In the genomic region with DNA sequence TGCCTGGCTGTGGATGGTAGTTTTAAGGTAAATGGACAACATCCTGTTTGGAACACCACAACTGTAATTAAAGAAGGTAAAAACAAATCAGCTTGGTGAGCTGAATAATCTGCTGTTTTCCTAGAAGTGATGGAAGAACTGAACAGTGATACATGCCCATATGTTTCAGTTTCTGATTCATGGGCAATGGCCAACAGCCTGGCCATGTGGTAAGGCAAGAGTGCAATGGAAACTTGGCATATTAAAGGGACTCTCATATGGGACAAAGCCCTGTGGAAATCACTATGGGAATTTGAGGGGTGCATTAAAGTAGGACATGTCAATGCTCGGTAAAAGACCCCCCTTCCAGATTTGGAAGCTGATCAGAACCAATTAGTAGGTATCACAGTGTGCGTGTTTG, we compare ENCODE assay signal across 20 cellular contexts. TPM values are rescaled to one million over a fixed set of nuclear protein-coding genes. Genes with fewer than 3 reads are reported as not detected.
A peak's percentile ranks its signal among the peaks of the same experiment; 100 is the strongest.
DNase-seq lines count a peak whose midpoint lies in the region; ATAC-seq and TF ChIP-seq lines count a peak whose summit lies in the region.
"Had no signal": no experiment of that assay in that cellular context is flagged by ENCODE, and none has a peak within 500 bp of the region (broad histone marks: within the 10 kb centered on the region; RNA-seq: fewer than 3 reads in every experiment).

No MANE protein-coding gene starts in this region.

- no peak overlapping the region for H3K4ac ChIP-seq in mesendoderm (ENCODE audit: low read depth, low read length)

- H3K9me3 ChIP-seq in CD8-positive, alpha-beta T cell (ENCODE audit: low read length) = peaks cover 7% of the 10 kb centered on the region

- no peaks in the 10 kb centered on the region for H3K27me3 ChIP-seq in CD8-positive, alpha-beta T cell (ENCODE audit: insufficient read depth, low read length)
- no peaks in the 10 kb centered on the region for H3K27me3 ChIP-seq in mesendoderm (ENCODE audit: insufficient read depth, low read length, poor library complexity)
- H3K27me3 ChIP-seq: BLaER1 treated with 17β-estradiol and CSF1 and Interleukin-3, amounts not matched to agents 10 nM and 100 nM had no signal

- no peak overlapping the region for H3K23ac ChIP-seq in mesendoderm (ENCODE audit: low read length)

- no peak overlapping the region for H3K18ac ChIP-seq in mesendoderm (ENCODE audit: low read length)

- no CpG with 5 or more reads among the region's 2 CpGs for WGBS in mesendoderm (ENCODE audit: extremely low coverage, insufficient coverage, low lambda C conversion rate)

- no peaks in the 10 kb centered on the region for H3K27me3 Mint-ChIP-seq in activated CD4-positive, alpha-beta T cell treated with anti-CD3 and anti-CD28 coated beads, Interleukin-2, amount 10 ng/mL, durations not matched to agents 24 days and 14 days
- no peaks in the 10 kb centered on the region for H3K27me3 Mint-ChIP-seq in CD8-positive, alpha-beta T cell (ENCODE audit: low read depth)
- no peaks in the 10 kb centered on the region for H3K27me3 Mint-ChIP-seq in activated naive CD8-positive, alpha-beta T cell
- no peaks in the 10 kb centered on the region for H3K27me3 Mint-ChIP-seq in natural killer cell treated with Interleukin-12 subunit alpha and Interleukin-12 subunit beta and Interleukin-15 and Interleukin-18, amount 100 ng/mL, for 72 hours

- no peak overlapping the region for H3K56ac ChIP-seq in mesendoderm (ENCODE audit: low read length)

- no peaks in the 10 kb centered on the region for H3K79me1 ChIP-seq in mesendoderm (ENCODE audit: low read length)

- H2BK5ac ChIP-seq in mesendoderm (ENCODE audit: low read length) = no peak overlapping the region

- peaks cover 75% of the 10 kb centered on the region for H3K36me3 Mint-ChIP-seq in activated CD4-positive, alpha-beta T cell treated with anti-CD3 and anti-CD28 coated beads, Interleukin-2, amount 10 ng/mL, durations not matched to agents 24 days and 14 days (ENCODE audit: low read depth)
- peaks cover 91% of the 10 kb centered on the region for H3K36me3 Mint-ChIP-seq in CD8-positive, alpha-beta T cell
- peaks cover 52% of the 10 kb centered on the region for H3K36me3 Mint-ChIP-seq in activated naive CD8-positive, alpha-beta T cell
- peaks cover 55% of the 10 kb centered on the region for H3K36me3 Mint-ChIP-seq in natural killer cell treated with Interleukin-12 subunit alpha and Interleukin-12 subunit beta and Interleukin-15 and Interleukin-18, amount 100 ng/mL, for 72 hours

- H3K9me3 Mint-ChIP-seq in activated CD4-positive, alpha-beta T cell treated with anti-CD3 and anti-CD28 coated beads, Interleukin-2, amount 10 ng/mL, durations not matched to agents 24 days and 14 days = peaks cover 15% of the 10 kb centered on the region
- peaks cover 14% of the 10 kb centered on the region for H3K9me3 Mint-ChIP-seq in CD8-positive, alpha-beta T cell
- peaks cover 12% of the 10 kb centered on the region for H3K9me3 Mint-ChIP-seq in activated naive CD8-positive, alpha-beta T cell (ENCODE audit: low read depth)
- peaks cover 15% of the 10 kb centered on the region for H3K9me3 Mint-ChIP-seq in natural killer cell treated with Interleukin-12 subunit alpha and Interleukin-12 subunit beta and Interleukin-15 and Interleukin-18, amount 100 ng/mL, for 72 hours

- H3K4me1 Mint-ChIP-seq in activated CD4-positive, alpha-beta T cell treated with anti-CD3 and anti-CD28 coated beads, Interleukin-2, amount 10 ng/mL, durations not matched to agents 24 days and 14 days = peaks cover 10% of the 10 kb centered on the region
- H3K4me1 Mint-ChIP-seq in CD8-positive, alpha-beta T cell (ENCODE audit: low read depth) = peaks cover 23% of the 10 kb centered on the region
- H3K4me1 Mint-ChIP-seq in activated naive CD8-positive, alpha-beta T cell (ENCODE audit: low read depth) = peaks cover 39% of the 10 kb centered on the region
- peaks cover 38 to 43% of the 10 kb centered on the region in 2 donors for H3K4me1 Mint-ChIP-seq in natural killer cell treated with Interleukin-12 subunit alpha and Interleukin-12 subunit beta and Interleukin-15 and Interleukin-18, amount 100 ng/mL, for 72 hours (ENCODE audit: low read depth in 2 of 2)

- peaks cover 60% of the 10 kb centered on the region for H3K36me3 ChIP-seq in CD8-positive, alpha-beta T cell (ENCODE audit: insufficient read depth, low read length)
- H3K36me3 ChIP-seq in mesendoderm (ENCODE audit: control insufficient read depth, insufficient read depth, low read length) = no peaks in the 10 kb centered on the region
- H3K36me3 ChIP-seq: BLaER1 treated with 17β-estradiol and CSF1 and Interleukin-3, amounts not matched to agents 10 nM and 100 nM had no signal

- ATAC-seq in CD8-positive, alpha-beta T cell = no peak
- no peak for ATAC-seq in natural killer cell treated with Interleukin-12 subunit alpha and Interleukin-12 subunit beta and Interleukin-15 and Interleukin-18, amount 100 ng/mL, for 72 hours

- H3K27ac Mint-ChIP-seq in activated CD4-positive, alpha-beta T cell treated with anti-CD3 and anti-CD28 coated beads, Interleukin-2, amount 10 ng/mL, durations not matched to agents 24 days and 14 days = no peak overlapping the region
- peak overlapping the region; percentile 45 for H3K27ac Mint-ChIP-seq in CD8-positive, alpha-beta T cell
- peak overlapping the region; percentile 78 for H3K27ac Mint-ChIP-seq in activated naive CD8-positive, alpha-beta T cell
- peak overlapping the region; percentile 62 to 67 for H3K27ac Mint-ChIP-seq in natural killer cell treated with Interleukin-12 subunit alpha and Interleukin-12 subunit beta and Interleukin-15 and Interleukin-18, amount 100 ng/mL, for 72 hours

- H4K5ac ChIP-seq in mesendoderm (ENCODE audit: low read length) = no peak overlapping the region

- CTCF ChIA-PET in CD8-positive, alpha-beta T cell (lab: Charles Lee) = no interaction called here

- no peak overlapping the region for H2BK15ac ChIP-seq in mesendoderm (replicated peaks; ENCODE audit: low read depth)

- no peak overlapping the region for H2AK5ac ChIP-seq in mesendoderm (ENCODE audit: low read length)

- H2BK120ac ChIP-seq in mesendoderm (ENCODE audit: low read depth, low read length) = no peak overlapping the region

- POLR2A ChIA-PET in CD8-positive, alpha-beta T cell (lab: Charles Lee) = no interaction called here

- intact Hi-C loops in activated CD4-positive, alpha-beta T cell treated with anti-CD3 and anti-CD28 coated beads, Interleukin-2, amount 10 ng/mL, durations not matched to agents 24 days and 14 days (cut with micrococcal nuclease) = no loop called here
- intact Hi-C loops in CD8-positive, alpha-beta T cell (cut with DNase I, micrococcal nuclease) = no loop called here

- no peak for TF ChIP-seq CTCF in CD8-positive, alpha-beta T cell (IDR thresholded peaks at IDR 0.05)

- H4K8ac ChIP-seq in mesendoderm (ENCODE audit: low read depth, low read length) = no peak overlapping the region

- H3K4me3 Mint-ChIP-seq in activated CD4-positive, alpha-beta T cell treated with anti-CD3 and anti-CD28 coated beads, Interleukin-2, amount 10 ng/mL, durations not matched to agents 24 days and 14 days = no peak overlapping the region
- no peak overlapping the region for H3K4me3 Mint-ChIP-seq in CD8-positive, alpha-beta T cell
- no peak overlapping the region for H3K4me3 Mint-ChIP-seq in activated naive CD8-positive, alpha-beta T cell
- H3K4me3 Mint-ChIP-seq in natural killer cell treated with Interleukin-12 subunit alpha and Interleukin-12 subunit beta and Interleukin-15 and Interleukin-18, amount 100 ng/mL, for 72 hours = no peak overlapping the region

- H3K79me2 ChIP-seq in mesendoderm (ENCODE audit: control insufficient read depth, insufficient read depth, low read length) = no peaks in the 10 kb centered on the region

- H3K27ac ChIP-seq in CD8-positive, alpha-beta T cell (ENCODE audit: low read depth, low read length) = no peak overlapping the region
- H3K27ac ChIP-seq in mesendoderm (ENCODE audit: low read depth, low read length) = no peak overlapping the region
- H3K27ac ChIP-seq: BLaER1 treated with 17β-estradiol and CSF1 and Interleukin-3, amounts not matched to agents 10 nM and 100 nM; PC-9 had no signal

- no peak overlapping the region for H3K9ac ChIP-seq in mesendoderm (ENCODE audit: low read length)
- H3K9ac ChIP-seq: BLaER1 treated with 17β-estradiol and CSF1 and Interleukin-3, amounts not matched to agents 10 nM and 100 nM had no signal

- peaks cover 8% of the 10 kb centered on the region for H3K4me1 ChIP-seq in CD8-positive, alpha-beta T cell (ENCODE audit: insufficient read depth, low read length)
- H3K4me1 ChIP-seq in mesendoderm (ENCODE audit: control insufficient read depth, low read depth, low read length) = no peaks in the 10 kb centered on the region

- peak; percentile 50 for DNase-seq in activated CD4-positive, alpha-beta T cell treated with anti-CD3 and anti-CD28 coated beads, Interleukin-2, amount 10 ng/mL, durations not matched to agents 24 days and 14 days
- DNase-seq in activated CD4-positive, alpha-beta T cell treated with anti-CD3 and anti-CD28 coated beads for 1 hour = no peak
- DNase-seq in CD8-positive, alpha-beta T cell = no peak
- no peak for DNase-seq in natural killer cell treated with Interleukin-12 subunit alpha and Interleukin-12 subunit beta and Interleukin-15 and Interleukin-18, amount 100 ng/mL, for 72 hours (ENCODE audit: low spot score)
- DNase-seq in DMS153 treated with DMSO at 0.1 percent for 48 hours (lab: John Stamatoyannopoulos, UW; ENCODE audit: unreplicated experiment) = no peak
- no peak for DNase-seq in mesendoderm
- no peak for DNase-seq in NCI-H345 (lab: John Stamatoyannopoulos, UW)
- DNase-seq: 8988T, Caco-2, DMS79 treated with DMSO at 0.1 percent for 48 hours, HCEC 1CT, MM.1S, NCI-H1105, NCI-H1694 treated with DMSO at 0.1 percent for 48 hours, NCI-H2171, NCI-H774, PC-9 had no signal

- no peak overlapping the region for H3K4me3 ChIP-seq in CD8-positive, alpha-beta T cell (ENCODE audit: low read depth, low read length)
- H3K4me3 ChIP-seq in mesendoderm (ENCODE audit: low read length) = no peak overlapping the region
- H3K4me3 ChIP-seq: BLaER1 treated with 17β-estradiol and CSF1 and Interleukin-3, amounts not matched to agents 10 nM and 100 nM; PC-9 had no signal

- no peak overlapping the region for H3K4me2 ChIP-seq in mesendoderm (ENCODE audit: low read length)
- H3K4me2 ChIP-seq: BLaER1 treated with 17β-estradiol and CSF1 and Interleukin-3, amounts not matched to agents 10 nM and 100 nM; PC-9 had no signal

RNA-seq across cellular contexts. Expression of a gene that starts 37.8 kb away (rescaled TPM):
- total RNA-seq in activated CD4-positive, alpha-beta T cell treated with anti-CD3 and anti-CD28 coated beads, Interleukin-2, amount 10 ng/mL, durations not matched to agents 24 days and 14 days = 14.7 and 15.9 TPM in 2 replicates
- total RNA-seq in CD8-positive, alpha-beta T cell = 10 to 100 TPM; 57.3 to 59.8 TPM
- total RNA-seq in natural killer cell treated with Interleukin-12 subunit alpha and Interleukin-12 subunit beta and Interleukin-15 and Interleukin-18, amount 100 ng/mL, for 72 hours = 10 to 100 TPM; 65.5 to 80.9 TPM
- 0.55 TPM for polyA plus RNA-seq in mesendoderm (2013, experiment 1 of 2)
- 0.43 TPM for polyA plus RNA-seq in mesendoderm (2013, experiment 2 of 2)
- total RNA-seq: NCI-H460 had no signal

RNA-seq across cellular contexts. Expression of a gene that starts 41.7 kb away (rescaled TPM):
- not detected in 2 replicates for total RNA-seq in activated CD4-positive, alpha-beta T cell treated with anti-CD3 and anti-CD28 coated beads, Interleukin-2, amount 10 ng/mL, durations not matched to agents 24 days and 14 days
- not detected for total RNA-seq in CD8-positive, alpha-beta T cell
- total RNA-seq in natural killer cell treated with Interleukin-12 subunit alpha and Interleukin-12 subunit beta and Interleukin-15 and Interleukin-18, amount 100 ng/mL, for 72 hours = not detected
- not detected for polyA plus RNA-seq in mesendoderm (2013, experiment 1 of 2)
- not detected for polyA plus RNA-seq in mesendoderm (2013, experiment 2 of 2)
- total RNA-seq: Caco-2, NCI-H460, PC-9 had no signal
